ENCODE assay signal across 1 cellular context in genomic region chr2:102240640-102241370, GRCh38.
TF ChIP-seq lines count a peak whose summit lies in the region.

No MANE protein-coding gene starts in this region.

TF ChIP-seq in K562, 482 proteins besides CTCF, POLR2A, EP300 and RAD21 (continued from another document and continues in another):
- TF ChIP-seq CLOCK (CRISPR knock-in tag; IDR thresholded peaks at IDR 0.05; ENCODE audit: borderline replicate concordance): no peak
- TF ChIP-seq, protein P1, sequence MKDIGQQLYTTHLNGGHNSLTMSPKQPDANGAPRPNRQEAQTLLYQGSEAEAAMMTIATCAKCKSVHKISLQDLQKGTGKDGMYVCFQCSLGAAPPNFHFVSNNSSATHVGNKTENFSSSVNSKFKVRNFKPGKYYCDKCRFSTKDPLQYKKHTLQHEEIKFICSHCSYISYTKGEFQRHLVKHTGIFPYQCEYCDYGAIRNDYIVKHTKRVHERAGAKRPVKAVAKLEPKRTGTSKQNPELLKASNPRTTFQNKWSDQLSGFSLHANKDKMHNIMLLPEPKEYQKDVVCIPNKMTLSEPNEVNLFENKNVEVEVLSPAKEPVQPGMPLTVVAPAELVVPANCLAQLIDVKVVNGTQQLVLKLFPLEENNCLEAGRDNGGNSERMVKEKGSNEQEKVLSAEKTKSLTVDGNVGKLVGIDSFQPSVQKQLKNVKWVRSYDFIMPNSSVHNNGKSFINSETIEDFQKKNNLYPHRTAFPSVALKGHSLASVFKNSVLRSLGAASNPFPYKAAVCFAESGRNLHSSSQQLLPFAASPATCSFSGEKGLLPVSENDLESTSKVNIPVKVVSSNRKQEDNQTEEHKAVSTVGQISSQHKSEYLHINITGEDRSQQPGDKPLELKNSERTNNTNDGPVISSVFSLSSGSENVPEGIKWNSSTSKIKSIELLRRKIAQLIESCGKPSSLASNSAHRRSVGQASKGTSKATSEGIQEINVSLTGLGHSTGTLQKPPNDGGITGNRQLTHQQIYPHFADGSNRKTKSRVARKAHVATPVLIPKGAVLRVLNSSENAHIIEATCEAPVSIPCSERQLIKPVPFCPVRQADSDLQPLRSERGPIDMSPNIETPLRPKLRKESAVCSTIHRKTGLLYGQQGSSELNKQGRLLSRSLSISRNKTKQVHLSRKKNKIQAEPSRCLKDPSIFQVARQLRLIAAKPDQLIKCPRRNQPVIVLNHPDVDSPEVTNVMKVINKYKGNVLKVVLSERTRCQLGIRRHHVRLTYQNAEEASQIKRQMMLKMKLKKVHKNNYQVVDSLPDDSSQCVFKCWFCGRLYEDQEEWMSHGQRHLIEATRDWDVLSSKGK (CRISPR knock-in tag; IDR thresholded peaks at IDR 0.05): no peak
- TF ChIP-seq JUND (IDR thresholded peaks at IDR 0.05; ENCODE audit: borderline replicate concordance, low read depth, low read length): 0 out of 2 replicates have a peak, but pooled peaks have one; percentile 48
- no peak for TF ChIP-seq JUND (tag; IDR thresholded peaks at IDR 0.05; ENCODE audit: borderline replicate concordance, low read depth, low read length)
- TF ChIP-seq, protein P2, sequence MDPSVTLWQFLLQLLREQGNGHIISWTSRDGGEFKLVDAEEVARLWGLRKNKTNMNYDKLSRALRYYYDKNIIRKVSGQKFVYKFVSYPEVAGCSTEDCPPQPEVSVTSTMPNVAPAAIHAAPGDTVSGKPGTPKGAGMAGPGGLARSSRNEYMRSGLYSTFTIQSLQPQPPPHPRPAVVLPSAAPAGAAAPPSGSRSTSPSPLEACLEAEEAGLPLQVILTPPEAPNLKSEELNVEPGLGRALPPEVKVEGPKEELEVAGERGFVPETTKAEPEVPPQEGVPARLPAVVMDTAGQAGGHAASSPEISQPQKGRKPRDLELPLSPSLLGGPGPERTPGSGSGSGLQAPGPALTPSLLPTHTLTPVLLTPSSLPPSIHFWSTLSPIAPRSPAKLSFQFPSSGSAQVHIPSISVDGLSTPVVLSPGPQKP (CRISPR knock-in tag; IDR thresholded peaks at IDR 0.05): no peak
- no peak for TF ChIP-seq ZNF436 (CRISPR knock-in tag; IDR thresholded peaks at IDR 0.05)
- no peak for TF ChIP-seq MEF2A (IDR thresholded peaks at IDR 0.05; ENCODE audit: control insufficient read depth, low read depth, low read length)
- peak; percentile 59 for TF ChIP-seq MEIS2 (IDR thresholded peaks at IDR 0.05; ENCODE audit: partially characterized antibody)
- no peak for TF ChIP-seq SAP30 (IDR thresholded peaks at IDR 0.05; ENCODE audit: borderline replicate concordance, insufficient read depth, low read depth, low read length, poor library complexity, severe bottlenecking)
- no peak for TF ChIP-seq RBM22 (IDR thresholded peaks at IDR 0.05; ENCODE audit: low read depth, low read length, poor library complexity, severe bottlenecking)
- no peak for TF ChIP-seq CGGBP1 (CRISPR knock-in tag; IDR thresholded peaks at IDR 0.05)
- no peak for TF ChIP-seq HDAC8 (tag; IDR thresholded peaks at IDR 0.05)
- TF ChIP-seq CC2D1A (IDR thresholded peaks at IDR 0.05): peak; percentile 58; the same call in 1 of the 2 replicates
- TF ChIP-seq, protein P3, sequence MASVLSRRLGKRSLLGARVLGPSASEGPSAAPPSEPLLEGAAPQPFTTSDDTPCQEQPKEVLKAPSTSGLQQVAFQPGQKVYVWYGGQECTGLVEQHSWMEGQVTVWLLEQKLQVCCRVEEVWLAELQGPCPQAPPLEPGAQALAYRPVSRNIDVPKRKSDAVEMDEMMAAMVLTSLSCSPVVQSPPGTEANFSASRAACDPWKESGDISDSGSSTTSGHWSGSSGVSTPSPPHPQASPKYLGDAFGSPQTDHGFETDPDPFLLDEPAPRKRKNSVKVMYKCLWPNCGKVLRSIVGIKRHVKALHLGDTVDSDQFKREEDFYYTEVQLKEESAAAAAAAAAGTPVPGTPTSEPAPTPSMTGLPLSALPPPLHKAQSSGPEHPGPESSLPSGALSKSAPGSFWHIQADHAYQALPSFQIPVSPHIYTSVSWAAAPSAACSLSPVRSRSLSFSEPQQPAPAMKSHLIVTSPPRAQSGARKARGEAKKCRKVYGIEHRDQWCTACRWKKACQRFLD (CRISPR knock-in tag; IDR thresholded peaks at IDR 0.05): no peak
- no peak for TF ChIP-seq ILK (tag; IDR thresholded peaks at IDR 0.05; ENCODE audit: borderline replicate concordance, low read depth)
- no peak for TF ChIP-seq TCF7L2 (IDR thresholded peaks at IDR 0.05; ENCODE audit: low read depth, low read length)
- TF ChIP-seq ZNF766 (CRISPR knock-in tag; conservative IDR thresholded peaks at IDR 0.05): 0 out of 2 replicates have a peak, but pooled peaks have one; percentile 3
- TF ChIP-seq AFF4 (CRISPR knock-in tag; IDR thresholded peaks at IDR 0.05): no peak
- TF ChIP-seq TOE1 (IDR thresholded peaks at IDR 0.05; ENCODE audit: borderline replicate concordance): peak; percentile 32; the same call in 1 of the 2 replicates
- no peak for TF ChIP-seq TOE1 (CRISPR knock-in tag; IDR thresholded peaks at IDR 0.05; ENCODE audit: borderline replicate concordance, low read depth)
- 0 out of 2 replicates have a peak, but pooled peaks have one; percentile 13 for TF ChIP-seq ZSCAN32 (CRISPR knock-in tag; IDR thresholded peaks at IDR 0.05)
- TF ChIP-seq ZNF764 (CRISPR knock-in tag; IDR thresholded peaks at IDR 0.05; ENCODE audit: low read depth): no peak
- no peak for TF ChIP-seq CCNT2 (IDR thresholded peaks at IDR 0.05; ENCODE audit: borderline replicate concordance, extremely low read depth, insufficient read length, low read depth, low read length)
- TF ChIP-seq DPF2 (IDR thresholded peaks at IDR 0.05): peak; percentile 20; the same call in 1 of the 2 replicates
- TF ChIP-seq NUFIP1 (IDR thresholded peaks at IDR 0.05; ENCODE audit: partially characterized antibody): no peak
- TF ChIP-seq NBN (IDR thresholded peaks at IDR 0.05; ENCODE audit: low read depth): 0 out of 2 replicates have a peak, but pooled peaks have one; percentile 21
- TF ChIP-seq ZFPM2 (CRISPR knock-in tag; IDR thresholded peaks at IDR 0.05): no peak
- TF ChIP-seq OTX1 (CRISPR knock-in tag; IDR thresholded peaks at IDR 0.05): no peak
- TF ChIP-seq ZNF274 (IDR thresholded peaks at IDR 0.05; ENCODE audit: borderline replicate concordance, low read depth, low read length): no peak
- TF ChIP-seq ZNF778 (CRISPR knock-in tag; IDR thresholded peaks at IDR 0.05): no peak
- TF ChIP-seq RCOR1 (IDR thresholded peaks at IDR 0.05; ENCODE audit: borderline replicate concordance in 1 of 2, low read depth in 2 of 2, low read length in 2 of 2): peak in 1 of 2 experiments; percentile 38; a peak in 2 of 4 replicates
- peak; percentile 19; the same call in 1 of the 2 replicates for TF ChIP-seq JUN (IDR thresholded peaks at IDR 0.05; ENCODE audit: borderline replicate concordance, low read depth, low read length)
- TF ChIP-seq JUN (CRISPR knock-in tag; IDR thresholded peaks at IDR 0.05; ENCODE audit: borderline replicate concordance): no peak
- no peak for TF ChIP-seq NFIC (IDR thresholded peaks at IDR 0.05)
- no peak for TF ChIP-seq DIDO1 (tag; IDR thresholded peaks at IDR 0.05; ENCODE audit: low read depth)
- TF ChIP-seq SREBF2 (CRISPR knock-in tag; IDR thresholded peaks at IDR 0.05): no peak
- no peak for TF ChIP-seq TRIM24 (IDR thresholded peaks at IDR 0.05)
- TF ChIP-seq ZNF76 (CRISPR knock-in tag; IDR thresholded peaks at IDR 0.05; ENCODE audit: borderline replicate concordance): no peak
- TF ChIP-seq JUNB (CRISPR knock-in tag; conservative IDR thresholded peaks at IDR 0.05): no peak
- no peak for TF ChIP-seq SIN3A (IDR thresholded peaks at IDR 0.05; ENCODE audit: borderline replicate concordance in 2 of 2, control insufficient read depth in 1 of 2, low read depth in 2 of 2, low read length in 2 of 2)
- no peak for TF ChIP-seq KAT8 (IDR thresholded peaks at IDR 0.05; ENCODE audit: low read depth)
- no peak for TF ChIP-seq FOXJ3 (CRISPR knock-in tag; IDR thresholded peaks at IDR 0.05)
- TF ChIP-seq ARID1B (IDR thresholded peaks at IDR 0.05): no peak
- peak; percentile 69; the same call in 1 of the 2 replicates for TF ChIP-seq ZKSCAN1 (IDR thresholded peaks at IDR 0.05; ENCODE audit: low read depth, low read length)
- no peak for TF ChIP-seq FOXM1 (IDR thresholded peaks at IDR 0.05; ENCODE audit: low read depth)
- no peak for TF ChIP-seq FOXM1 (CRISPR knock-in tag; IDR thresholded peaks at IDR 0.05; ENCODE audit: low read depth)
- TF ChIP-seq ZNF57 (CRISPR knock-in tag; IDR thresholded peaks at IDR 0.05): no peak
- TF ChIP-seq CBFA2T3 (IDR thresholded peaks at IDR 0.05): peak; percentile 10; the same call in 1 of the 2 replicates
- no peak for TF ChIP-seq ZNF140 (CRISPR knock-in tag; IDR thresholded peaks at IDR 0.05)
- no peak for TF ChIP-seq NR2C2 (CRISPR knock-in tag; IDR thresholded peaks at IDR 0.05)
- TF ChIP-seq NR2C2 (tag; IDR thresholded peaks at IDR 0.05): peak; percentile 63
- no peak for TF ChIP-seq CREB3L1 (IDR thresholded peaks at IDR 0.05; ENCODE audit: borderline replicate concordance, low read depth)
- TF ChIP-seq, protein P4, sequence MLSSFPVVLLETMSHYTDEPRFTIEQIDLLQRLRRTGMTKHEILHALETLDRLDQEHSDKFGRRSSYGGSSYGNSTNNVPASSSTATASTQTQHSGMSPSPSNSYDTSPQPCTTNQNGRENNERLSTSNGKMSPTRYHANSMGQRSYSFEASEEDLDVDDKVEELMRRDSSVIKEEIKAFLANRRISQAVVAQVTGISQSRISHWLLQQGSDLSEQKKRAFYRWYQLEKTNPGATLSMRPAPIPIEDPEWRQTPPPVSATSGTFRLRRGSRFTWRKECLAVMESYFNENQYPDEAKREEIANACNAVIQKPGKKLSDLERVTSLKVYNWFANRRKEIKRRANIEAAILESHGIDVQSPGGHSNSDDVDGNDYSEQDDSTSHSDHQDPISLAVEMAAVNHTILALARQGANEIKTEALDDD (IDR thresholded peaks at IDR 0.05): no peak
- TF ChIP-seq, protein P5, sequence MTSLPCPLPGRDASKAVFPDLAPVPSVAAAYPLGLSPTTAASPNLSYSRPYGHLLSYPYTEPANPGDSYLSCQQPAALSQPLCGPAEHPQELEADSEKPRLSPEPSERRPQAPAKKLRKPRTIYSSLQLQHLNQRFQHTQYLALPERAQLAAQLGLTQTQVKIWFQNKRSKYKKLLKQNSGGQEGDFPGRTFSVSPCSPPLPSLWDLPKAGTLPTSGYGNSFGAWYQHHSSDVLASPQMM (CRISPR knock-in tag; IDR thresholded peaks at IDR 0.05): no peak
- no peak for TF ChIP-seq RBM17 (IDR thresholded peaks at IDR 0.05; ENCODE audit: borderline replicate concordance, low read depth, low read length)
- TF ChIP-seq HNRNPL (IDR thresholded peaks at IDR 0.05; ENCODE audit: low read depth, low read length): no peak
- TF ChIP-seq ETV6 (IDR thresholded peaks at IDR 0.05; ENCODE audit: borderline replicate concordance in 1 of 2, low read depth in 2 of 2, low read length in 1 of 2): 0 out of 4 replicates have a peak, but pooled peaks of 1 of the 2 experiments have one; percentile 51
- TF ChIP-seq ETV6 (CRISPR knock-in tag; IDR thresholded peaks at IDR 0.05; ENCODE audit: borderline replicate concordance): no peak
- no peak for TF ChIP-seq IRF2 (CRISPR knock-in tag; IDR thresholded peaks at IDR 0.05)
